ENCODE assay signal across 9 cellular contexts in genomic region chr7:108094933-108095710, GRCh38. TPM values are rescaled to one million over a fixed set of nuclear protein-coding genes. Genes with fewer than 3 reads are reported as not detected.
DNase-seq lines count a peak whose midpoint lies in the region; ATAC-seq, FAIRE-seq and TF ChIP-seq lines count a peak whose summit lies in the region.
"Had no signal": no experiment of that assay in that cellular context is flagged by ENCODE, and none has a peak within 500 bp of the region (broad histone marks: within the 10 kb centered on the region; RNA-seq: fewer than 3 reads in every experiment).

No MANE protein-coding gene starts in this region.

- H3K27me3 Mint-ChIP-seq in astrocyte (ENCODE audit: low read depth, unreplicated experiment) = no peaks in the 10 kb centered on the region

- H3K9me3 ChIP-seq in BLaER1 = no peaks in the 10 kb centered on the region
- H3K9me3 ChIP-seq in astrocyte (ENCODE audit: insufficient read depth, low read depth, low read length) = no peaks in the 10 kb centered on the region
- H3K9me3 ChIP-seq in uterus = no peaks in the 10 kb centered on the region

- peaks cover 36% of the 10 kb centered on the region for H3K4me1 Mint-ChIP-seq in astrocyte (ENCODE audit: low read depth, unreplicated experiment)

- H3K27ac ChIP-seq in BLaER1 = no peak overlapping the region
- H3K27ac ChIP-seq in astrocyte (ENCODE audit: low read depth, low read length) = peak overlapping the region; percentile 17
- peak overlapping the region; percentile 36 to 50 for H3K27ac ChIP-seq in uterus

- FAIRE-seq in astrocyte (lab: Jason Lieb, UNC) = peak; percentile 43
- FAIRE-seq: colon had no signal

- no peak for TF ChIP-seq POLR2A in uterus (IDR thresholded peaks at IDR 0.05)

- H3K27me3 ChIP-seq in BLaER1 = no peaks in the 10 kb centered on the region
- H3K27me3 ChIP-seq in astrocyte (ENCODE audit: insufficient read depth, low read length) = no peaks in the 10 kb centered on the region
- H3K27me3 ChIP-seq in uterus = no peaks in the 10 kb centered on the region
- H3K27me3 ChIP-seq in H7 (ENCODE audit: control insufficient read depth, insufficient read depth, low read length) = no peaks in the 10 kb centered on the region

- H3K4me2 ChIP-seq in BLaER1 (peak overlapping the region; percentile 54), astrocyte (ENCODE audit: low read length) (peak overlapping the region; percentile 59)

- H4K20me1 ChIP-seq in BLaER1 = no peaks in the 10 kb centered on the region
- H4K20me1 ChIP-seq in astrocyte (ENCODE audit: insufficient read depth, low read length) = no peaks in the 10 kb centered on the region

- H3K9me3 Mint-ChIP-seq in astrocyte (ENCODE audit: unreplicated experiment) = peaks cover 4% of the 10 kb centered on the region

- peak; percentile 96 for DNase-seq in astrocyte (ENCODE audit: low read depth)
- peak; percentile 79 for DNase-seq in left lobe of liver (ENCODE audit: low spot score)
- peak; percentile 60 to 81 for DNase-seq in uterus
- DNase-seq in H7 = no peak

- no peaks in the 10 kb centered on the region for H3K36me3 Mint-ChIP-seq in astrocyte (ENCODE audit: low read depth, unreplicated experiment)

- no peak overlapping the region for H2AFZ ChIP-seq in astrocyte (ENCODE audit: low read depth, low read length)

- H3K4me1 ChIP-seq in BLaER1 (peaks cover 23% of the 10 kb centered on the region), astrocyte (ENCODE audit: insufficient read depth, low read length) (peaks cover 19% of the 10 kb centered on the region), uterus (no peaks in the 10 kb centered on the region)

- ATAC-seq in HG03571 (IDR thresholded peaks at IDR 0.05; ENCODE audit: unreplicated experiment) (peak; percentile 73), left lobe of liver (peak; percentile 99), HG02571 (IDR thresholded peaks at IDR 0.05; ENCODE audit: unreplicated experiment) (no peak), GM18519 (IDR thresholded peaks at IDR 0.05; ENCODE audit: low FRiP score, unreplicated experiment) (no peak)

- intact Hi-C loops in uterus (cut with DNase I; ENCODE audit: low total_unique reads) = no loop called here

- no peaks in the 10 kb centered on the region for H3K36me3 ChIP-seq in BLaER1
- no peaks in the 10 kb centered on the region for H3K36me3 ChIP-seq in astrocyte (ENCODE audit: insufficient read depth, low read length)
- H3K36me3 ChIP-seq in uterus = no peaks in the 10 kb centered on the region
- no peaks in the 10 kb centered on the region for H3K36me3 ChIP-seq in H7 (replicated peaks; ENCODE audit: control insufficient read depth, insufficient read depth, low read length)

- no peak overlapping the region for H3K9ac ChIP-seq in BLaER1
- no peak overlapping the region for H3K9ac ChIP-seq in astrocyte (ENCODE audit: low read length)

- H3K27ac Mint-ChIP-seq in astrocyte (ENCODE audit: unreplicated experiment) = peak overlapping the region; percentile 83

- H3K4me3 Mint-ChIP-seq in astrocyte (ENCODE audit: unreplicated experiment) = no peak overlapping the region

- no peak for TF ChIP-seq CTCF in astrocyte (IDR thresholded peaks at IDR 0.05; ENCODE audit: insufficient read depth, low read depth, low read length)
- TF ChIP-seq CTCF in uterus (IDR thresholded peaks at IDR 0.05) = no peak

- no peaks in the 10 kb centered on the region for H3K79me2 ChIP-seq in astrocyte (ENCODE audit: insufficient read depth, low read length)

- no peak overlapping the region for H3K4me3 ChIP-seq in BLaER1
- H3K4me3 ChIP-seq in astrocyte (ENCODE audit: insufficient read depth, low read depth, low read length) = peak overlapping the region; percentile 3
- no peak overlapping the region for H3K4me3 ChIP-seq in uterus
- no peak overlapping the region for H3K4me3 ChIP-seq in H7 (ENCODE audit: insufficient read depth, low read depth, low read length)

RNA-seq across cellular contexts. Expression of gene LAMB4, which starts 35.0 kb away (rescaled TPM):
- total RNA-seq in astrocyte (0.16 and 0.41 TPM in 2 replicates), left lobe of liver (not detected), uterus (under 1 TPM in 2 of 4 donors, not detected in 2; 0.59 to 0.90 TPM)
- not detected in 2 replicates for total RNA-seq in H7 (2014; rRNA removed; shearing (Covaris generic))

Comparison
In these comparisons a context has a peak if more than half of its experiments do, and no peak if none do; other contexts are left out.
1. ATAC-seq: peak in HG03571 (single experiment) and left lobe of liver (single experiment); none in HG02571 (single experiment) and GM18519 (single experiment).